In the genomic region with DNA sequence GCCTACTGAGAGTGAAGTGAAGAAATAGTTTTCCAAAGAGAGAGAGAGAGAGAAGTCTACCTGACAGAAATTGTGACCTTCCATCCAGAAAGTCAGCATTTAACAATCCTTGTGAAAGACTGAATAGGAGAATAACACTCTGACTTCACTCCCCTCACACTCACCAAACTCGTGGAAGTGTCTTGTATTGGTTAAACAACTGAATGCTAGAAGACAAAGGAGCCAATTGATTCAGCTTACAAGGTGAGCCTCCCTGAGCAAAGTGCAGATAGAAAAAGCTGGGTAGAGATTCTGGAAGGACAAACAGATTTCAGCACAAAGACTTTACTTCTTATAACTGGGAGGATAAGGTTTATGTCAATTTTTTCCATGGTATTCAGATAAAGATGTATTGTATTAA, we compare ENCODE assay signal across 36 cellular contexts. TPM values are rescaled to one million over a fixed set of nuclear protein-coding genes. Genes with fewer than 3 reads are reported as not detected.
"Had no signal": no experiment of that assay in that cellular context is flagged by ENCODE, and none has a peak within 500 bp of the region (broad histone marks: within the 10 kb centered on the region; RNA-seq: fewer than 3 reads in every experiment).

No MANE protein-coding gene starts in this region.

- H3K36me3 ChIP-seq: SJCRH30, WERI-Rb-1 had no signal

- DNase-seq: activated CD4-positive, alpha-beta memory T cell treated with anti-CD3 and anti-CD28 coated beads, Interleukin-2, amount 10 ng/mL, durations not matched to agents 7 days and 5 days; activated CD4-positive, alpha-beta T cell treated with anti-CD3 and anti-CD28 coated beads for 1 hour; activated CD4-positive, alpha-beta T cell treated with anti-CD3 and anti-CD28 coated beads for 48 hours; activated CD4-positive, CD25-positive, alpha-beta regulatory T cell; activated CD8-positive, alpha-beta memory T cell treated with anti-CD3 and anti-CD28 coated beads for 24 hours; activated CD8-positive, alpha-beta memory T cell treated with anti-CD3 and anti-CD28 coated beads, Interleukin-2, amount 10 ng/mL, durations not matched to agents 7 days and 5 days; activated CD8-positive, alpha-beta memory T cell treated with anti-CD3 and anti-CD28 coated beads, Interleukin-2, amount 50 U/mL, for 48 hours; activated effector memory CD4-positive, alpha-beta T cell treated with anti-CD3 and anti-CD28 coated beads, Interleukin-2, amount 50 U/mL, for 16 hours; activated naive CD4-positive, alpha-beta T cell; activated naive CD4-positive, alpha-beta T cell treated with anti-CD3 and anti-CD28 coated beads, Interleukin-2, amount 50 U/mL, for 16 hours; activated naive CD8-positive, alpha-beta T cell treated with anti-CD3 and anti-CD28 coated beads for 36 hours; activated T-cell treated with anti-CD3 and anti-CD28 coated beads, Interleukin-2, amount 50 U/mL, for 48 hours; amniotic stem cell; aorta; Kasumi-1; MM.1S; MV-4-11; NCI-H1092; NCI-H1436 treated with DMSO at 0.1 percent for 48 hours; NCI-H1694 treated with DMSO at 0.1 percent for 48 hours; NCI-H2029; NCI-H345; NCI-H524 treated with DMSO at 0.1 percent for 48 hours; NCI-H748 treated with DMSO at 0.1 percent for 48 hours; NK-92 treated with Interleukin-12 subunit alpha and Interleukin-12 subunit beta, amount 100 ng/mL, for 24 hours; OCI-M1; SHP77; SJCRH30; T1000; WERI-Rb-1 had no signal

- H3K36me3 Mint-ChIP-seq: activated CD8-positive, alpha-beta memory T cell treated with anti-CD3 and anti-CD28 coated beads, Interleukin-2, amount 10 ng/mL, durations not matched to agents 7 days and 5 days; activated naive CD8-positive, alpha-beta T cell treated with anti-CD3 and anti-CD28 coated beads for 36 hours had no signal

- H3K9me3 ChIP-seq: SJCRH30 had no signal

- H3K27ac ChIP-seq: SJCRH30, SK-N-MC, WERI-Rb-1 had no signal

- H3K4me1 Mint-ChIP-seq: activated CD4-positive, alpha-beta memory T cell treated with anti-CD3 and anti-CD28 coated beads, Interleukin-2, amount 10 ng/mL, durations not matched to agents 7 days and 5 days; activated CD8-positive, alpha-beta memory T cell treated with anti-CD3 and anti-CD28 coated beads, Interleukin-2, amount 10 ng/mL, durations not matched to agents 7 days and 5 days; activated naive CD8-positive, alpha-beta T cell treated with anti-CD3 and anti-CD28 coated beads for 36 hours had no signal

- H3K27me3 ChIP-seq: SJCRH30 had no signal

- H3K4me3 Mint-ChIP-seq: activated CD4-positive, alpha-beta memory T cell treated with anti-CD3 and anti-CD28 coated beads, Interleukin-2, amount 10 ng/mL, durations not matched to agents 7 days and 5 days; activated CD8-positive, alpha-beta memory T cell treated with anti-CD3 and anti-CD28 coated beads, Interleukin-2, amount 10 ng/mL, durations not matched to agents 7 days and 5 days; activated naive CD8-positive, alpha-beta T cell treated with anti-CD3 and anti-CD28 coated beads for 36 hours had no signal

- H3K4me3 ChIP-seq: SJCRH30, SK-N-MC had no signal

- ATAC-seq: activated CD8-positive, alpha-beta memory T cell treated with anti-CD3 and anti-CD28 coated beads, Interleukin-2, amount 10 ng/mL, durations not matched to agents 7 days and 5 days; Panc1 had no signal

- H3K27ac Mint-ChIP-seq: activated CD4-positive, alpha-beta memory T cell treated with anti-CD3 and anti-CD28 coated beads, Interleukin-2, amount 10 ng/mL, durations not matched to agents 7 days and 5 days; activated CD8-positive, alpha-beta memory T cell treated with anti-CD3 and anti-CD28 coated beads, Interleukin-2, amount 10 ng/mL, durations not matched to agents 7 days and 5 days; activated naive CD8-positive, alpha-beta T cell treated with anti-CD3 and anti-CD28 coated beads for 36 hours had no signal

- H3K27me3 Mint-ChIP-seq: activated CD4-positive, alpha-beta memory T cell treated with anti-CD3 and anti-CD28 coated beads, Interleukin-2, amount 10 ng/mL, durations not matched to agents 7 days and 5 days; activated CD8-positive, alpha-beta memory T cell treated with anti-CD3 and anti-CD28 coated beads, Interleukin-2, amount 10 ng/mL, durations not matched to agents 7 days and 5 days; activated naive CD8-positive, alpha-beta T cell treated with anti-CD3 and anti-CD28 coated beads for 36 hours had no signal

- H3K4me1 ChIP-seq: SJCRH30 had no signal

RNA-seq across cellular contexts. Expression of gene OSTN, which starts 40.8 kb away (rescaled TPM):
- total RNA-seq: activated CD4-positive, alpha-beta memory T cell treated with anti-CD3 and anti-CD28 coated beads, Interleukin-2, amount 10 ng/mL, durations not matched to agents 7 days and 5 days; activated CD8-positive, alpha-beta memory T cell treated with anti-CD3 and anti-CD28 coated beads, Interleukin-2, amount 10 ng/mL, durations not matched to agents 7 days and 5 days; activated naive CD8-positive, alpha-beta T cell treated with anti-CD3 and anti-CD28 coated beads for 36 hours; NCI-H460; RPMI7951; SJCRH30; T-helper 1 cell treated with Interleukin-12 subunit alpha and Interleukin-12 subunit beta and Interleukin-4 antibody, amounts not matched to agents 30 ng/mL and 1 ng/mL, for 36 hours; T-helper 2 cell treated with Interferon-gamma antibody and Interleukin-4, amounts not matched to agents 100 ng/mL and 5 ng/mL, for 36 hours had no signal
- polyA plus RNA-seq: aorta had no signal
